In the genomic region with DNA sequence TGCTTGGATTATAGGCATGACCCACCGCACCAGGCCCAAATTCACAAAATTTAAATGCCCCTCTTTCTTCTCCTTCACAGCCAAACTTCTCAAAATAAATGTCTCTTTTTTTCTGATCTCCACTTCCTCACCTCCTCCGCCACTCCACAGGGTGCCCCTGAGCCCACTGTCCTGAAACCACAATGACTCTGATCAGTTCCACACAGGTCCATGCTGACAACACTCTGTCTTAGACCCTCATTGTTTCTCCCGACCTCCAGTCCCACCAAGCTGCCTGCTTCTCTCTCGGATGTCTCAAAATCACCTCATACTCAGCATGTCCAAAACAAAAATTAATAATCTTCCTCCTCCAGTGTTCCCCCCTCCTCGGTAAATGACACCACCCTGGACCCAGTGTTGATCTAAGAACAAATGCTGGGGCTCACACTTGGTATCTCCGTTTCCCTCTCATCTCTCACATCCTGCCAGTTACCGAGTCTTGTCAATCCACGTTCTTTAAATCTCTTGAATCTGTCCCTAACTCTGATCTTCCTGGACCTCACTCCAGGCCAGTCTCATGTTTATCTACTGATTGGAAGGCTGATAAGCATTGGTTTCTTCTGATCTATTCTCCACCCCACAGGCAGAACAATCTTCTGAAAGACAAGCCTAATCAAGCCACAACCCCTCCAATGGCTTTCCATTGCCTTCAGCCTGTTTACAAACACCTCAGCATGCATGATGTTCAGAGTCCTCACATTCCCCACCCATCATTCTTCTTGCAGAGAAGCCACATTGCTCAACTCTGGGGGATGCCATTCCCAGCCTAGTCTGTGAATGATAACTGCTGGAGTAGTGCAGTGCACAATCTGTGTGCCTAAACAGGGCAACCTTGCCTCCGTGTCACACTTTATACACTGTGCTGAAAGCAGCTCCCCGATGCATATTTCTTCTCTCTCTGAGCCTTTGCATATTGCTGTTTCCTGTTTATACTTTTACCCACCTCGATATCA, we compare ENCODE assay signal across 1 cellular context.
TF ChIP-seq lines count a peak whose summit lies in the region.

No MANE protein-coding gene starts in this region.

TF ChIP-seq in HepG2, 621 proteins besides CTCF, POLR2A, EP300 and RAD21 (continued from another document):
- TF ChIP-seq, protein P1, sequence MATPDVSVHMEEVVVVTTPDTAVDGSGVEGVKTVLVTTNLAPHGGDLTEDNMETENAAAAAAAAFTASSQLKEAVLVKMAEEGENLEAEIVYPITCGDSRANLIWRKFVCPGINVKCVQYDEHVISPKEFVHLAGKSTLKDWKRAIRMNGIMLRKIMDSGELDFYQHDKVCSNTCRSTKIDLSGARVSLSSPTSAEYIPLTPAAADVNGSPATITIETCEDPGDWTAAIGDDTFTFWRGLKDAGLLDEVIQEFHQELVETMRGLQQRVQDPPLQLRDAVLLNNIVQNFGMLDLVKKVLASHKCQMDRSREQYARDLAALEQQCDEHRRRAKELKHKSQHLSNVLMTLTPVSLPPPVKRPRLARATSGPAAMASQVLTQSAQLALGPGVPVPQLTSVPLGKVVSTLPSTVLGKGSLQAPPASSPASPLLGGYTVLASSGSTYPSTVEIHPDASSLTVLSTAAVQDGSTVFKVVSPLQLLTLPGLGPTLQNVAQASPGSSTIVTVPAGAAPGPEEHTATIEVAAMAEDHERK (CRISPR knock-in tag; IDR thresholded peaks at IDR 0.05; ENCODE audit: low read depth), result no peak
- no peak for TF ChIP-seq FOXO1 (CRISPR knock-in tag; IDR thresholded peaks at IDR 0.05)
- TF ChIP-seq ZBTB7A (CRISPR knock-in tag; IDR thresholded peaks at IDR 0.05), result no peak
- no peak for TF ChIP-seq JUN (CRISPR knock-in tag; IDR thresholded peaks at IDR 0.05)
- TF ChIP-seq CEBPB (IDR thresholded peaks at IDR 0.05; ENCODE audit: borderline replicate concordance, low read depth, low read length), result peak; percentile 82
- no peak for TF ChIP-seq RBM22 (optimal IDR thresholded peaks at IDR 0.05; ENCODE audit: low read length)
